1 cellular context compared by ENCODE assay signal in genomic region chr12:124913474-124914391, GRCh38.
A peak's percentile ranks its signal among the peaks of the same experiment; 100 is the strongest.
TF ChIP-seq lines count a peak whose summit lies in the region.

No MANE protein-coding gene starts in this region.

TF ChIP-seq in K562, 482 proteins besides CTCF, POLR2A, EP300 and RAD21 (continued from another document and continues in another):
- TF ChIP-seq FOXJ2 (tag; IDR thresholded peaks at IDR 0.05) (no peak; the same call in 1 of the 2 replicates), ESRRB (CRISPR knock-in tag; IDR thresholded peaks at IDR 0.05; ENCODE audit: borderline replicate concordance) (no peak), HBP1 (CRISPR knock-in tag; IDR thresholded peaks at IDR 0.05) (no peak), KDM2B (CRISPR knock-in tag; IDR thresholded peaks at IDR 0.05) (no peak), ELF4 (CRISPR knock-in tag; IDR thresholded peaks at IDR 0.05) (no peak), TRIM24 (IDR thresholded peaks at IDR 0.05) (no peak), NFYB (IDR thresholded peaks at IDR 0.05; ENCODE audit: extremely low read depth, insufficient read length) (no peak), CREM (IDR thresholded peaks at IDR 0.05; ENCODE audit: low read depth) (peak; percentile 99), LCOR (CRISPR knock-in tag; IDR thresholded peaks at IDR 0.05) (peak; percentile 99; the same call in 1 of the 2 replicates), ZNF217 (CRISPR knock-in tag; IDR thresholded peaks at IDR 0.05) (no peak), MYBL2 (IDR thresholded peaks at IDR 0.05; ENCODE audit: low read depth) (no peak), MYBL2 (CRISPR knock-in tag; IDR thresholded peaks at IDR 0.05; ENCODE audit: borderline replicate concordance) (no peak), FOXK2 (conservative IDR thresholded peaks at IDR 0.05 in 1 of 2, IDR thresholded peaks at IDR 0.05 in 1 of 2; ENCODE audit: low read depth in 2 of 2) (peak in 1 of 2 experiments; percentile 6; a peak in 1 of 4 replicates), MTF1 (CRISPR knock-in tag; IDR thresholded peaks at IDR 0.05; ENCODE audit: borderline replicate concordance) (no peak), USF1 (CRISPR knock-in tag; IDR thresholded peaks at IDR 0.05) (no peak), ATF2 (CRISPR knock-in tag; IDR thresholded peaks at IDR 0.05) (peak; percentile 92), RBFOX2 (IDR thresholded peaks at IDR 0.05; ENCODE audit: low read depth, low read length) (no peak), NCOA2 (IDR thresholded peaks at IDR 0.05; ENCODE audit: partially characterized antibody in 2 of 2) (no peak), CREB3L1 (IDR thresholded peaks at IDR 0.05; ENCODE audit: borderline replicate concordance, low read depth) (no peak), FUS (optimal IDR thresholded peaks at IDR 0.05; ENCODE audit: low read depth, low read length) (no peak), ZFX (CRISPR knock-in tag; IDR thresholded peaks at IDR 0.05) (peak; percentile 58; the same call in 1 of the 2 replicates), FOXP4 (CRISPR knock-in tag; IDR thresholded peaks at IDR 0.05; ENCODE audit: borderline replicate concordance) (no peak), RBM39 (optimal IDR thresholded peaks at IDR 0.05; ENCODE audit: low read depth, low read length) (no peak), ASH1L (IDR thresholded peaks at IDR 0.05; ENCODE audit: borderline replicate concordance, low read depth, partially characterized antibody) (no peak), NFE2L1 (tag; IDR thresholded peaks at IDR 0.05; ENCODE audit: borderline replicate concordance, low read depth) (no peak), ZNF175 (CRISPR knock-in tag; IDR thresholded peaks at IDR 0.05; ENCODE audit: low read depth) (no peak; the same call in 1 of the 2 replicates), ZNF507 (tag; conservative IDR thresholded peaks at IDR 0.05) (no peak), IRF1 (CRISPR knock-in tag; IDR thresholded peaks at IDR 0.05; ENCODE audit: borderline replicate concordance) (no peak), DNMT1 (IDR thresholded peaks at IDR 0.05) (no peak), RNF219 (CRISPR knock-in tag; IDR thresholded peaks at IDR 0.05) (no peak; the same call in 1 of the 2 replicates), ZFP30 (CRISPR knock-in tag; IDR thresholded peaks at IDR 0.05; ENCODE audit: borderline replicate concordance) (no peak), RFX7 (CRISPR knock-in tag; IDR thresholded peaks at IDR 0.05) (0 out of 2 replicates have a peak, but pooled peaks have one; percentile 8), CBX8 (IDR thresholded peaks at IDR 0.05; ENCODE audit: borderline replicate concordance, extremely low read depth, low read depth, low read length, poor library complexity, severe bottlenecking) (no peak), RREB1 (CRISPR knock-in tag; IDR thresholded peaks at IDR 0.05) (no peak), CBX1 (IDR thresholded peaks at IDR 0.05; ENCODE audit: low read depth) (no peak), SUPT5H (IDR thresholded peaks at IDR 0.05) (no peak), KLF13 (tag; IDR thresholded peaks at IDR 0.05; ENCODE audit: borderline replicate concordance, low read depth) (no peak), BCLAF1 (IDR thresholded peaks at IDR 0.05; ENCODE audit: borderline replicate concordance in 1 of 2, control insufficient read depth in 1 of 2, low read depth in 2 of 2, low read length in 1 of 2) (no peak), ATF6 (CRISPR knock-in tag; IDR thresholded peaks at IDR 0.05) (no peak), ZEB2 (IDR thresholded peaks at IDR 0.05) (no peak)
